Comparison of ENCODE assay signal across 8 cellular contexts in the genomic region with DNA sequence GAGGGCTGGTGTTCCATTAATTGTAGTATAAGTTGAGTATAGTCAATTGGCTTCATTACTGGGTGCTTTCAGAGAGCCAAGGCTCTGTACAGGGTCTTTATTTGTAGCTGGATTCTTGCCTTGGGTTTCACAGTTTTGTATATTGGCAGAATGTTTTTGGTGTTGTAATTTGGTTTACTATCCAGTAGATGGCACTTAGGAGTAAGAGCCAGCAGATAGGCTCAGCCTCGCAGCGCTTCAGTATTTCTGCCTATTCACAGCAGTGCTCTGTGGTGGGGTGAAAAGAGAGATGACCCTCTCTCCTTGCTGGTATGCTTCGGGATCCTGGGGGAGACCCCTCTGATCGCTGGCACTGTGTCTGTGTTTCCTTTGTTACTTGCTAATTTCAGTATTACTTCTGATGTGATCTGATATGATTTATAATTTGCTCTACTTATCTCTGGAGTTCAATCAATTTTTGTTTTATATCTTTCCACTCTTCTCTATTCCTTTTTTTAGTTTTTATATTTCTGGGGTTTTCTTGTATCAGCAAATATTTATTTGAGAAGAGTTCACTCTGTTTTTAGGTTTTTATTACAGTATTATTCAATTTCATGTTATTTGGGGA. TPM values are rescaled to one million over a fixed set of nuclear protein-coding genes. Genes with fewer than 3 reads are reported as not detected.
A peak's percentile ranks its signal among the peaks of the same experiment; 100 is the strongest.
DNase-seq lines count a peak whose midpoint lies in the region; ATAC-seq, FAIRE-seq and TF ChIP-seq lines count a peak whose summit lies in the region.

No MANE protein-coding gene starts in this region.

- peak; percentile 83 for FAIRE-seq in D721Med (lab: Jason Lieb, UNC)
- FAIRE-seq in RCC 7860 (lab: Jason Lieb, UNC): no peak

- peak; percentile 60 for TF ChIP-seq CTCF in D721Med (IDR thresholded peaks at IDR 0.05; ENCODE audit: insufficient read depth, missing control alignments)

- DNase-seq in D721Med (ENCODE audit: insufficient read length, low spot score) (no peak), NCI-H345 treated with DMSO at 0.1 percent for 48 hours (lab: John Stamatoyannopoulos, UW; ENCODE audit: unreplicated experiment) (peak; percentile 17), left ventricle myocardium superior (peak; percentile 40), retina (peak; percentile 39), RCC 7860 (ENCODE audit: low spot score) (no peak)
- peak; percentile 12 for DNase-seq in activated naive CD4-positive, alpha-beta T cell treated with anti-CD3 and anti-CD28 coated beads, Interleukin-2, amount 50 U/mL, for 16 hours

- intact Hi-C loops in left ventricle myocardium superior (cut with micrococcal nuclease): no loop called here

- ATAC-seq in GM19025 (IDR thresholded peaks at IDR 0.05; ENCODE audit: low read depth, unreplicated experiment) (peak; percentile 85), HG03103 (IDR thresholded peaks at IDR 0.05; ENCODE audit: low read depth, unreplicated experiment) (peak; percentile 96), left ventricle myocardium superior (peak; percentile 65)

RNA-seq across cellular contexts. Expression of a gene that starts 52.2 kb away (rescaled TPM):
- 78.5 TPM for total RNA-seq in left ventricle myocardium superior

Comparison
In these comparisons a context has a peak if more than half of its experiments do, and no peak if none do; other contexts are left out.
1. DNase-seq: peak in NCI-H345 treated with DMSO at 0.1 percent for 48 hours (single experiment), activated naive CD4-positive, alpha-beta T cell treated with anti-CD3 and anti-CD28 coated beads, Interleukin-2, amount 50 U/mL, for 16 hours (single experiment), left ventricle myocardium superior (single experiment) and retina (single experiment); none in D721Med (single experiment) and RCC 7860 (single experiment).
2. Peak in every context shown above with its lines, with median percentiles within 50 percentile points of each other: ATAC-seq.